8 cellular contexts compared by ENCODE assay signal in the genomic region with DNA sequence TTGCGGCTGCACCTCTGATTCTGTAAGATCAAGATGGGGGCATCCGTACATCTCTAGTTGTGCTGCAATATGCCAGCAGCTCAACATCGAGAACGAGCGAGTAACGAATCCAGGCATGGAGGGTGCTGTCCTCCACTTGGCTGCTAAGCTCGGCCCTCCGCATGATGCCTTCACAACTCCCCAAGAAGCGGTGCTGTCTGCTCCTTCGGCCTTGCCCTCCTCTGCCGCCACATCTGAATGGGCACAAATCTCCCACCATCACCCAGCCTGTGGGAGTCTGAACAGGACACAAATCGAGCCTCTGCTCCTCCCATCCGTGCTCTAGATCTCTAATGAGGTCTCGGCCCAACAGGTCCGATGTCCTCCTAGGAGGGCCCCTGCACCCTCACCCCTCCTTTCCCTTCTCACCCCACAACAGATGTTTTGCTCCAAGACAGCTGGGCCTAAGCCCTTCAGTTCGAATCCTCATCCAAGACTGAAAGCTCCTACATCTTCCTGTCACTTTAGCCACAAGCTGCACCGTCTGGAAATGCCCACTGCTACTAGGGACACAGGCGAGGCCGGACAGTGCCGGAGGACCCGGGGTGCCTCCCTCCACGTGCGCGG.
DNase-seq lines count a peak whose midpoint lies in the region; ATAC-seq and TF ChIP-seq lines count a peak whose summit lies in the region.

No MANE protein-coding gene starts in this region.

- H3K4me1 Mint-ChIP-seq in CD4-positive, alpha-beta T cell (ENCODE audit: low read depth), result peaks cover 56% of the 10 kb centered on the region

- no peaks in the 10 kb centered on the region for H4K20me1 ChIP-seq in KMS-11 (ENCODE audit: insufficient read depth)
- no peaks in the 10 kb centered on the region for H4K20me1 ChIP-seq in mammary epithelial cell (ENCODE audit: insufficient read depth, low read length)

- in situ Hi-C loops in mammary epithelial cell (cut with MboI; ENCODE audit: low sequenced_read_pairs in 2 of 2), result no loop called here

- H3K9me3 Mint-ChIP-seq in CD4-positive, alpha-beta T cell, result peaks cover 4% of the 10 kb centered on the region

- no peaks in the 10 kb centered on the region for H3K36me3 ChIP-seq in KMS-11 (ENCODE audit: insufficient read depth)
- H3K36me3 ChIP-seq in mammary epithelial cell (ENCODE audit: insufficient read depth, low read length), result no peaks in the 10 kb centered on the region

- no peak for ATAC-seq in CD4-positive, alpha-beta T cell (ENCODE audit: poor library complexity)
- ATAC-seq in HG03460 (IDR thresholded peaks at IDR 0.05; ENCODE audit: unreplicated experiment) (no peak), GM21367 (IDR thresholded peaks at IDR 0.05; ENCODE audit: unreplicated experiment) (no peak), HG03025 (IDR thresholded peaks at IDR 0.05; ENCODE audit: low FRiP score, unreplicated experiment) (no peak)

- peak overlapping the region; percentile 28 for H3K4me3 ChIP-seq in KMS-11 (IDR thresholded peaks at IDR 0.05; ENCODE audit: insufficient read depth, low read depth, low read length)
- peak overlapping the region; percentile 72 to 93 (median 82) for H3K4me3 ChIP-seq in mammary epithelial cell (replicated peaks in 1 of 3; ENCODE audit: insufficient read depth in 1 of 3, low read depth in 2 of 3, low read length in 3 of 3)

- H3K9ac ChIP-seq in KMS-11, result peak overlapping the region; percentile 65; the same call in 1 of the 2 replicates
- peak overlapping the region; percentile 64 for H3K9ac ChIP-seq in mammary epithelial cell (ENCODE audit: insufficient read depth, low read length)

- H3K27me3 ChIP-seq in CD4-positive, alpha-beta T cell (ENCODE audit: control insufficient read depth, insufficient read depth, low read length), result no peaks in the 10 kb centered on the region
- H3K27me3 ChIP-seq in KMS-11 (ENCODE audit: insufficient read depth, low read depth), result no peaks in the 10 kb centered on the region
- H3K27me3 ChIP-seq in mammary epithelial cell (ENCODE audit: insufficient read depth, low read length), result no peaks in the 10 kb centered on the region

- peaks cover 56% of the 10 kb centered on the region for H3K36me3 Mint-ChIP-seq in CD4-positive, alpha-beta T cell (ENCODE audit: low read depth)

- no peaks in the 10 kb centered on the region for H3K27me3 Mint-ChIP-seq in CD4-positive, alpha-beta T cell

- peaks cover 4% of the 10 kb centered on the region for H3K4me1 ChIP-seq in KMS-11 (ENCODE audit: low read depth, poor library complexity, severe bottlenecking)
- H3K4me1 ChIP-seq in mammary epithelial cell (ENCODE audit: insufficient read depth, low read length), result peaks cover 13% of the 10 kb centered on the region

- no peak for DNase-seq in CD4-positive, alpha-beta T cell
- peak; percentile 0 for DNase-seq in mammary epithelial cell
- peak; percentile 17 for DNase-seq in midbrain (lab: John Stamatoyannopoulos, UW)
- DNase-seq in NCI-H187 (lab: John Stamatoyannopoulos, UW), result no peak

- dilution Hi-C loops in mammary epithelial cell (cut with HindIII; ENCODE audit: low sequenced_read_pairs), result no loop called here

- no peak for TF ChIP-seq CTCF in CD4-positive, alpha-beta T cell (IDR thresholded peaks at IDR 0.05)
- TF ChIP-seq CTCF in KMS-11 (conservative IDR thresholded peaks at IDR 0.05; ENCODE audit: low read depth, low read length) (no peak), mammary epithelial cell (conservative IDR thresholded peaks at IDR 0.05 in 1 of 2, IDR thresholded peaks at IDR 0.05 in 1 of 2; ENCODE audit: extremely low read depth in 1 of 2, insufficient read depth in 1 of 2, low read depth in 1 of 2, low read length in 2 of 2) (no peak)

- H3K9me3 ChIP-seq in CD4-positive, alpha-beta T cell (ENCODE audit: control insufficient read depth, low read length), result no peaks in the 10 kb centered on the region
- H3K9me3 ChIP-seq in mammary epithelial cell (replicated peaks; ENCODE audit: insufficient read depth, low read length), result no peaks in the 10 kb centered on the region

- peak overlapping the region; percentile 94 for H3K4me3 Mint-ChIP-seq in CD4-positive, alpha-beta T cell

- intact Hi-C loops in CD4-positive, alpha-beta T cell (cut with DNase I, micrococcal nuclease), result loop anchor here (1.0 to 10.0 kb wide), 8 partner anchors 85 to 1096 kb away; a partner anchor contains a TSS
- intact Hi-C loops in mammary epithelial cell (cut with micrococcal nuclease), result loop anchor here (2.0 kb wide), 1 partner anchor 87 kb away; a partner anchor contains a TSS

- H2AFZ ChIP-seq in KMS-11 (ENCODE audit: low read depth) (peak overlapping the region; percentile 79), mammary epithelial cell (ENCODE audit: low read depth, low read length) (peak overlapping the region; percentile 97)

- BruUV-seq in mammary epithelial cell (replicated peaks; lab: Mats Ljungman, UMichigan), result no TSS peak

- POLR2A ChIA-PET in CD4-positive, alpha-beta T cell (lab: Charles Lee), result interaction anchor here (2.6 kb wide), 1 partner anchor 87 kb away, joined by 8 read pairs; no protein-coding TSS in a partner anchor

- peak overlapping the region; percentile 87 for H3K27ac Mint-ChIP-seq in CD4-positive, alpha-beta T cell

- H3K79me2 ChIP-seq in KMS-11 (ENCODE audit: insufficient read depth, low read depth) (peaks cover 12% of the 10 kb centered on the region; the same call in 1 of the 2 replicates), mammary epithelial cell (ENCODE audit: insufficient read depth, low read length) (peaks cover 16% of the 10 kb centered on the region)

- peak overlapping the region; percentile 82 for H3K4me2 ChIP-seq in KMS-11
- H3K4me2 ChIP-seq in mammary epithelial cell (ENCODE audit: insufficient read depth, low read depth, low read length), result peak overlapping the region; percentile 88

- H3K27ac ChIP-seq in CD4-positive, alpha-beta T cell (ENCODE audit: low read depth, low read length), result peak overlapping the region; percentile 75
- H3K27ac ChIP-seq in KMS-11 (peak overlapping the region; percentile 44), mammary epithelial cell (ENCODE audit: insufficient read depth, low read depth, low read length) (no peak overlapping the region)

- CTCF ChIA-PET in CD4-positive, alpha-beta T cell (lab: Charles Lee), result no interaction called here
- CTCF ChIA-PET in mammary epithelial cell (lab: Charles Lee; ENCODE audit: low non-redundant PET), result no interaction called here

- WGBS in mammary epithelial cell (ENCODE audit: low coverage, missing lambda C conversion rate), result 69% methylated on average over 10 of the region's 24 CpGs

Comparison
In these comparisons a context has a peak if more than half of its experiments do, and no peak if none do; other contexts are left out.
1. DNase-seq: peak in mammary epithelial cell (single experiment) and midbrain (single experiment); none in CD4-positive, alpha-beta T cell (0 of 10) and NCI-H187 (0 of 2).